ENCODE assay signal across 24 cellular contexts in the genomic region with DNA sequence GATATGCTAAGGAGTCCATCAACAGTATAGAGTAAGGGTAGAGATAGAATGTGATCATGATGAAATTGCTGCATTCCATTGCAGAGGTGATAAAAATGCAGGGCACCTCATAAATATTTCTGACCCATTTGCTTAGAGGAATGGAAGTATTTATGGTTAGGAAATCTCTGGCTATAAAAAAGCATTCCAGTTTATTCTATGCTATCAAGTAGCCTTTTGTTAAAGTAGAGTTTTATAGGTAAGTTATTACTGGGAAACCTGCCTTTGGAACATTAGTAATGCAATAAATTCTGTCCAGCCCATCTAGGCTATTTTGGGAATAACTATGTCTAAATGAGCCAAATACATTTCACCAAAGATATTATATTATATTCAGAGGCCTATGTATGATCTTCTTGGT. TPM values are rescaled to one million over a fixed set of nuclear protein-coding genes. Genes with fewer than 3 reads are reported as not detected.
A peak's percentile ranks its signal among the peaks of the same experiment; 100 is the strongest.
DNase-seq lines count a peak whose midpoint lies in the region; ATAC-seq, FAIRE-seq and TF ChIP-seq lines count a peak whose summit lies in the region.
"Had no signal": no experiment of that assay in that cellular context is flagged by ENCODE, and none has a peak within 500 bp of the region (broad histone marks: within the 10 kb centered on the region; RNA-seq: fewer than 3 reads in every experiment).

No MANE protein-coding gene starts in this region.

- H3K27me3 Mint-ChIP-seq in GM23338 (ENCODE audit: insufficient read depth, low read depth, poor library complexity) (peaks cover 3% of the 10 kb centered on the region), H9 (ENCODE audit: low read depth) (no peaks in the 10 kb centered on the region)
- H3K27me3 Mint-ChIP-seq: activated B cell treated with CpG ODN at 0.5 μM for 24 hours; activated CD4-positive, alpha-beta memory T cell treated with anti-CD3 and anti-CD28 coated beads for 36 hours; stimulated activated naive B cell treated with anti-CD40 and anti-IgM and Interleukin-4, amounts not matched to agents 10 μg/mL and 1 μg/mL and 100 μg/mL, for 72 hours had no signal

- no peak overlapping the region for H4K8ac ChIP-seq in H9 (replicated peaks; ENCODE audit: insufficient read length, low read depth, low read length)

- H2AFZ ChIP-seq in ACC112 (ENCODE audit: low read length, unreplicated experiment) (peak overlapping the region; percentile 1), GM23338 (no peak overlapping the region), hepatocyte (no peak overlapping the region), H9 (ENCODE audit: low read length) (no peak overlapping the region)

- no peak overlapping the region for H3K18ac ChIP-seq in H9 (ENCODE audit: insufficient read length, low read depth, low read length)

- H2BK12ac ChIP-seq in H9 (ENCODE audit: insufficient read length, low read depth, low read length): no peak overlapping the region

- no peak overlapping the region for H2BK5ac ChIP-seq in H9 (ENCODE audit: insufficient read length, low read length)

- H2AK5ac ChIP-seq in H9 (ENCODE audit: insufficient read length, low read length): no peak overlapping the region

- H3K27ac ChIP-seq in ACC112 (ENCODE audit: low read depth, low read length) (peak overlapping the region; percentile 20; the same call in 1 of the 2 replicates), GM23338 (ENCODE audit: low read depth) (no peak overlapping the region), SK-N-MC (peak overlapping the region; percentile 23), hepatocyte (peak overlapping the region; percentile 23), H9 (ENCODE audit: insufficient read length, low read depth, low read length) (no peak overlapping the region)
- H3K27ac ChIP-seq: HL-60, SJSA1, thoracic aorta had no signal

- H3K9me2 ChIP-seq in GM23338 (ENCODE audit: insufficient read depth): no peaks in the 10 kb centered on the region
- no peaks in the 10 kb centered on the region for H3K9me2 ChIP-seq in hepatocyte (replicated peaks; ENCODE audit: insufficient read depth)

- H4K5ac ChIP-seq in H9 (ENCODE audit: insufficient read length, low read depth, low read length): no peak overlapping the region

- H2BK120ac ChIP-seq in H9 (ENCODE audit: low read depth, low read length, poor library complexity, severe bottlenecking): no peak overlapping the region

- H3K9ac ChIP-seq in SK-N-MC (ENCODE audit: insufficient read length) (no peak overlapping the region), H9 (ENCODE audit: extremely low read depth, insufficient read length, low read length) (no peak overlapping the region)

- no peak overlapping the region for H3K4me2 ChIP-seq in GM23338
- H3K4me2 ChIP-seq in hepatocyte: no peak overlapping the region
- H3K4me2 ChIP-seq in H9 (ENCODE audit: insufficient read depth, insufficient read length, low read length): no peak overlapping the region

- no peak overlapping the region for H4K91ac ChIP-seq in H9 (ENCODE audit: insufficient read length, low read depth, low read length)

- H3K79me2 ChIP-seq in ACC112 (ENCODE audit: control insufficient read depth, insufficient read depth, low read length, unreplicated experiment) (no peaks in the 10 kb centered on the region), GM23338 (replicated peaks; ENCODE audit: insufficient read depth) (no peaks in the 10 kb centered on the region), hepatocyte (no peaks in the 10 kb centered on the region), H9 (ENCODE audit: insufficient read depth, low read length) (no peaks in the 10 kb centered on the region)

- TF ChIP-seq CTCF in GM23338 (conservative IDR thresholded peaks at IDR 0.05; ENCODE audit: low read depth in 2 of 2): no peak
- no peak for TF ChIP-seq CTCF in hepatocyte (IDR thresholded peaks at IDR 0.05; ENCODE audit: poor library complexity)
- TF ChIP-seq CTCF in H9 (conservative IDR thresholded peaks at IDR 0.05): no peak

- H3K4me1 ChIP-seq in ACC112 (ENCODE audit: control insufficient read depth, insufficient read depth, low read length, unreplicated experiment): peaks cover 26% of the 10 kb centered on the region
- H3K4me1 ChIP-seq in GM23338 (ENCODE audit: insufficient read depth): peaks cover 4% of the 10 kb centered on the region
- no peaks in the 10 kb centered on the region for H3K4me1 ChIP-seq in hepatocyte (ENCODE audit: insufficient read depth)
- no peaks in the 10 kb centered on the region for H3K4me1 ChIP-seq in H9 (ENCODE audit: insufficient read depth, low read length)
- H3K4me1 ChIP-seq: SJSA1 had no signal

- H3K9me3 Mint-ChIP-seq in GM23338 (no peaks in the 10 kb centered on the region), H9 (no peaks in the 10 kb centered on the region)
- H3K9me3 Mint-ChIP-seq: activated B cell treated with CpG ODN at 0.5 μM for 24 hours; activated CD4-positive, alpha-beta memory T cell treated with anti-CD3 and anti-CD28 coated beads for 36 hours; central memory CD8-positive, alpha-beta T cell; natural killer cell treated with Interleukin-12 subunit alpha and Interleukin-12 subunit beta and Interleukin-15 and Interleukin-18, amount 100 ng/mL, for 72 hours; stimulated activated naive B cell treated with anti-CD40 and anti-IgM and Interleukin-4, amounts not matched to agents 10 μg/mL and 1 μg/mL and 100 μg/mL, for 72 hours had no signal

- H3K23ac ChIP-seq in H9 (ENCODE audit: insufficient read length, low read depth, low read length): no peak overlapping the region

- H3K36me3 ChIP-seq in ACC112 (ENCODE audit: insufficient read depth, low read length): no peaks in the 10 kb centered on the region
- H3K36me3 ChIP-seq in GM23338 (ENCODE audit: insufficient read depth): no peaks in the 10 kb centered on the region
- H3K36me3 ChIP-seq in SK-N-MC (ENCODE audit: insufficient read depth, low read length): no peaks in the 10 kb centered on the region
- H3K36me3 ChIP-seq in hepatocyte (replicated peaks; ENCODE audit: insufficient read depth, low read depth): no peaks in the 10 kb centered on the region
- H3K36me3 ChIP-seq: SJSA1, thoracic aorta had no signal

- H3K23me2 ChIP-seq in H9 (ENCODE audit: insufficient read length, low read depth, low read length, poor library complexity, severe bottlenecking): no peaks in the 10 kb centered on the region

- ATAC-seq in GM23338: no peak
- ATAC-seq: natural killer cell treated with Interleukin-12 subunit alpha and Interleukin-12 subunit beta and Interleukin-15 and Interleukin-18, amount 100 ng/mL, for 72 hours; stimulated activated naive B cell treated with anti-CD40 and anti-IgM and Interleukin-4, amounts not matched to agents 10 μg/mL and 1 μg/mL and 100 μg/mL, for 72 hours had no signal

- no peak overlapping the region for H3K14ac ChIP-seq in H9 (ENCODE audit: insufficient read depth, low read length)

- DNase-seq in GM23338 (ENCODE audit: low spot score): no peak
- no peak for DNase-seq in SK-N-MC (ENCODE audit: low read depth, low spot score)
- DNase-seq in hepatocyte (ENCODE audit: low spot score): no peak
- no peak for DNase-seq in H9
- DNase-seq in GM12891 (ENCODE audit: insufficient read length, low spot score): no peak
- DNase-seq in NCI-H446 (lab: John Stamatoyannopoulos, UW): no peak
- DNase-seq in NCI-H1105 treated with DMSO at 0.1 percent for 48 hours (lab: John Stamatoyannopoulos, UW): no peak
- DNase-seq: activated B cell treated with CpG ODN at 0.5 μM for 24 hours; activated CD4-positive, alpha-beta memory T cell treated with anti-CD3 and anti-CD28 coated beads for 36 hours; activated naive CD4-positive, alpha-beta T cell; activated T-cell treated with anti-CD3 and anti-CD28 coated beads for 4 hours; C1 segment of cervical spinal cord; erythroblast; NCI-H187; NCI-H2227 treated with DMSO at 0.1 percent for 48 hours; stimulated activated CD4-positive, alpha-beta T cell treated with anti-CD3 and anti-CD28 coated beads, Interleukin-1b, Interleukin-23, amount 100 ng/mL, for 48 hours; stimulated activated naive B cell treated with anti-CD40 and anti-IgM and Interleukin-4, amounts not matched to agents 10 μg/mL and 1 μg/mL and 100 μg/mL, for 72 hours had no signal

- H3K56ac ChIP-seq in H9 (ENCODE audit: insufficient read length, low read depth, low read length): no peak overlapping the region

- no peak overlapping the region for H3K4ac ChIP-seq in H9 (ENCODE audit: low read depth, low read length)

- H3K79me1 ChIP-seq in H9 (ENCODE audit: insufficient read depth, low read depth, low read length, poor library complexity, severe bottlenecking): no peaks in the 10 kb centered on the region

- H2BK20ac ChIP-seq in H9 (ENCODE audit: low read depth, low read length, poor library complexity, severe bottlenecking): no peak overlapping the region

- no peak for FAIRE-seq in GM12891 (lab: Jason Lieb, UNC)
- FAIRE-seq: A204.1 had no signal

- no peak overlapping the region for H2BK15ac ChIP-seq in H9 (ENCODE audit: low read depth, low read length)

- H3T11ph ChIP-seq in H9 (ENCODE audit: low read length): no peak overlapping the region

- H3K4me3 Mint-ChIP-seq in GM23338: no peak overlapping the region
- no peak overlapping the region for H3K4me3 Mint-ChIP-seq in H9
- H3K4me3 Mint-ChIP-seq: activated B cell treated with CpG ODN at 0.5 μM for 24 hours; activated CD4-positive, alpha-beta memory T cell treated with anti-CD3 and anti-CD28 coated beads for 36 hours; central memory CD8-positive, alpha-beta T cell; natural killer cell treated with Interleukin-12 subunit alpha and Interleukin-12 subunit beta and Interleukin-15 and Interleukin-18, amount 100 ng/mL, for 72 hours; stimulated activated naive B cell treated with anti-CD40 and anti-IgM and Interleukin-4, amounts not matched to agents 10 μg/mL and 1 μg/mL and 100 μg/mL, for 72 hours had no signal

- H3K4me1 Mint-ChIP-seq in GM23338 (peaks cover 7% of the 10 kb centered on the region; the same call in 2 of the 3 replicates), H9 (0 out of 4 replicates have a peak, but pooled peaks cover 0 to 2% of the 10 kb centered on the region in 2 experiments)
- H3K4me1 Mint-ChIP-seq: activated B cell treated with CpG ODN at 0.5 μM for 24 hours; central memory CD8-positive, alpha-beta T cell; stimulated activated naive B cell treated with anti-CD40 and anti-IgM and Interleukin-4, amounts not matched to agents 10 μg/mL and 1 μg/mL and 100 μg/mL, for 72 hours had no signal

- H3K4me3 ChIP-seq in ACC112 (ENCODE audit: low read depth, low read length): no peak overlapping the region; the same call in 1 of the 2 replicates
- H3K4me3 ChIP-seq in GM23338: no peak overlapping the region
- no peak overlapping the region for H3K4me3 ChIP-seq in SK-N-MC
- no peak overlapping the region for H3K4me3 ChIP-seq in hepatocyte
- H3K4me3 ChIP-seq: SJSA1, thoracic aorta had no signal

- H3K27ac Mint-ChIP-seq in GM23338 (peak overlapping the region; percentile 77; the same call in 1 of the 2 replicates), H9 (no peak overlapping the region)
- H3K27ac Mint-ChIP-seq: activated B cell treated with CpG ODN at 0.5 μM for 24 hours; activated CD4-positive, alpha-beta memory T cell treated with anti-CD3 and anti-CD28 coated beads for 36 hours; natural killer cell treated with Interleukin-12 subunit alpha and Interleukin-12 subunit beta and Interleukin-15 and Interleukin-18, amount 100 ng/mL, for 72 hours; stimulated activated naive B cell treated with anti-CD40 and anti-IgM and Interleukin-4, amounts not matched to agents 10 μg/mL and 1 μg/mL and 100 μg/mL, for 72 hours had no signal

- H3K27me3 ChIP-seq in ACC112 (ENCODE audit: insufficient read depth, low read length) (no peaks in the 10 kb centered on the region), GM23338 (ENCODE audit: insufficient read depth) (no peaks in the 10 kb centered on the region), hepatocyte (no peaks in the 10 kb centered on the region), H9 (ENCODE audit: insufficient read depth, low read length) (no peaks in the 10 kb centered on the region)
- H3K27me3 ChIP-seq: SJSA1 had no signal

- TF ChIP-seq POLR2A in GM12891 (IDR thresholded peaks at IDR 0.05; ENCODE audit: low read depth, low read length): no peak

- H4K20me1 ChIP-seq in GM23338 (replicated peaks; ENCODE audit: insufficient read depth) (no peaks in the 10 kb centered on the region), hepatocyte (ENCODE audit: insufficient read depth, poor library complexity, severe bottlenecking) (no peaks in the 10 kb centered on the region), H9 (ENCODE audit: control insufficient read depth, insufficient read depth, insufficient read length) (no peaks in the 10 kb centered on the region)

- H3K36me3 Mint-ChIP-seq in GM23338 (ENCODE audit: low read depth) (no peaks in the 10 kb centered on the region), H9 (ENCODE audit: insufficient read depth in 1 of 3, low read depth in 3 of 3) (no peaks in the 10 kb centered on the region)
- H3K36me3 Mint-ChIP-seq: activated CD4-positive, alpha-beta memory T cell treated with anti-CD3 and anti-CD28 coated beads for 36 hours; natural killer cell treated with Interleukin-12 subunit alpha and Interleukin-12 subunit beta and Interleukin-15 and Interleukin-18, amount 100 ng/mL, for 72 hours; stimulated activated naive B cell treated with anti-CD40 and anti-IgM and Interleukin-4, amounts not matched to agents 10 μg/mL and 1 μg/mL and 100 μg/mL, for 72 hours had no signal

- H3F3A ChIP-seq in GM23338 (replicated peaks; ENCODE audit: low read depth): no peaks in the 10 kb centered on the region

- H3K9me3 ChIP-seq in SK-N-MC (ENCODE audit: low read depth, low read length) (no peaks in the 10 kb centered on the region), hepatocyte (ENCODE audit: low read depth) (no peaks in the 10 kb centered on the region), H9 (ENCODE audit: control insufficient read depth, low read depth, low read length) (no peaks in the 10 kb centered on the region)
- H3K9me3 ChIP-seq: SJSA1, thoracic aorta had no signal

RNA-seq across cellular contexts. Expression of gene STRIT1, which starts 19.8 kb away (rescaled TPM):
- 1.6 TPM in 1 of 2 replicates, not detected in the other for total RNA-seq in GM23338 (2014; rRNA removed; shearing (Covaris generic))
- polyA plus RNA-seq in GM23338 (2016; fragmentation: Nextera tagmentation; extraction: Ambion mirVana) (1.5 and 1.6 TPM in 2 replicates), hepatocyte (1.4 TPM in 1 of 2 replicates, not detected in the other)
- total RNA-seq in hepatocyte (0.60 and 1.2 TPM in 2 replicates), H9 (2021) (0.26 TPM in 1 of 2 replicates, not detected in the other)
- not detected for polyA plus RNA-seq in GM12891 (2012; ENCODE audit: low read depth, missing spikeins)
- total RNA-seq: activated B cell treated with CpG ODN at 0.5 μM for 24 hours; activated CD4-positive, alpha-beta memory T cell treated with anti-CD3 and anti-CD28 coated beads for 36 hours; natural killer cell treated with Interleukin-12 subunit alpha and Interleukin-12 subunit beta and Interleukin-15 and Interleukin-18, amount 100 ng/mL, for 72 hours; SJSA1; thoracic aorta had no signal

Comparison
In these comparisons a context has a peak if more than half of its experiments do, and no peak if none do; other contexts are left out.
1. H3K27ac ChIP-seq: peak in ACC112 (single experiment), SK-N-MC (single experiment) and hepatocyte (single experiment); none in GM23338 (single experiment) and H9 (single experiment).